ENCODE assay signal across 16 cellular contexts in genomic region chr6:136524339-136524935, GRCh38. TPM values are rescaled to one million over a fixed set of nuclear protein-coding genes. Genes with fewer than 3 reads are reported as not detected.
A peak's percentile ranks its signal among the peaks of the same experiment; 100 is the strongest.
DNase-seq lines count a peak whose midpoint lies in the region; ATAC-seq and TF ChIP-seq lines count a peak whose summit lies in the region.
"Had no signal": no experiment of that assay in that cellular context is flagged by ENCODE, and none has a peak within 500 bp of the region (broad histone marks: within the 10 kb centered on the region; RNA-seq: fewer than 3 reads in every experiment).

No MANE protein-coding gene starts in this region.

- H3K36me3 ChIP-seq in SJCRH30 = no peaks in the 10 kb centered on the region
- H3K36me3 ChIP-seq: left ventricle myocardium inferior had no signal

- ATAC-seq in HG02938 (IDR thresholded peaks at IDR 0.05; ENCODE audit: unreplicated experiment) = no peak

- no peak for TF ChIP-seq CTCF in dorsolateral prefrontal cortex (IDR thresholded peaks at IDR 0.05 in 54 of 56, conservative IDR thresholded peaks at IDR 0.05 in 2 of 56; ENCODE audit: low read depth in 1 of 56, partially characterized antibody in 56 of 56)

- H3K4me3 ChIP-seq in dorsolateral prefrontal cortex (peak overlapping the region; percentile 29 to 81 (median 66)), SJCRH30 (no peak overlapping the region)
- H3K4me3 ChIP-seq: left ventricle myocardium inferior had no signal

- peak; percentile 7 for DNase-seq in NCI-H2029 (lab: John Stamatoyannopoulos, UW)
- no peak for DNase-seq in NCI-H2029 treated with DMSO at 0.1 percent for 48 hours (lab: John Stamatoyannopoulos, UW)
- peak; percentile 85 for DNase-seq in NCI-H69 (lab: John Stamatoyannopoulos, UW)
- DNase-seq in dorsolateral prefrontal cortex = no peak
- peak; percentile 45 for DNase-seq in putamen (ENCODE audit: low spot score)
- no peak for DNase-seq in SJCRH30
- no peak for DNase-seq in activated T-cell treated with anti-CD3 and anti-CD28 coated beads, Interleukin-2, amount 50 U/mL, for 48 hours
- DNase-seq: activated CD4-positive, alpha-beta memory T cell treated with anti-CD3 and anti-CD28 coated beads, Interleukin-2, amount 10 ng/mL, durations not matched to agents 7 days and 5 days; activated T-cell treated with anti-CD3 and anti-CD28 coated beads, Interleukin-2, amount 50 U/mL, for 72 hours; CD4-positive, CD25-positive, alpha-beta regulatory T cell; DND-41; left ventricle myocardium inferior; MV-4-11; NCI-H446 treated with DMSO at 0.1 percent for 48 hours; trophoblast cell had no signal

- no peaks in the 10 kb centered on the region for H3K4me1 ChIP-seq in SJCRH30

- no peaks in the 10 kb centered on the region for H3K9me3 ChIP-seq in SJCRH30 (replicated peaks)
- H3K9me3 ChIP-seq: left ventricle myocardium inferior had no signal

- H3K27me3 ChIP-seq in dorsolateral prefrontal cortex (no peaks in the 10 kb centered on the region), SJCRH30 (no peaks in the 10 kb centered on the region; the same call in 1 of the 2 replicates)

- intact Hi-C loops in dorsolateral prefrontal cortex (cut with DNase I) = loop anchor here (10.0 kb wide), 1 partner anchor 90 kb away; no protein-coding TSS in a partner anchor

- peak overlapping the region; percentile 66 to 99 (median 96) for H3K27ac ChIP-seq in dorsolateral prefrontal cortex
- H3K27ac ChIP-seq in SJCRH30 = no peak overlapping the region
- H3K27ac ChIP-seq: left ventricle myocardium inferior had no signal

RNA-seq across cellular contexts. Expression of gene MAP7, which starts 25.8 kb away (rescaled TPM):
- total RNA-seq in dorsolateral prefrontal cortex = 100 to 1,000 TPM in 67 of 120 experiments, 10 to 100 TPM in 53; 56.8 to 230 (median 104) TPM
- total RNA-seq in SJCRH30 (2014; rRNA removed; shearing (Covaris generic)) = 0.06 and 0.13 TPM in 2 replicates

Comparison
In these comparisons a context has a peak if more than half of its experiments do, and no peak if none do; other contexts are left out.
1. DNase-seq: peak in NCI-H2029 (single experiment), NCI-H69 (single experiment) and putamen (single experiment); none in NCI-H2029 treated with DMSO at 0.1 percent for 48 hours (single experiment), dorsolateral prefrontal cortex (0 of 10), SJCRH30 (0 of 2) and activated T-cell treated with anti-CD3 and anti-CD28 coated beads, Interleukin-2, amount 50 U/mL, for 48 hours (0 of 2).
2. RNA of gene MAP7, which starts 25.8 kb away (total RNA-seq): 56.8 to 230 TPM in dorsolateral prefrontal cortex; 0.06 to 0.13 TPM in SJCRH30; every median in the first group is over 10 times any median in the second.